ENCODE assay signal across 32 cellular contexts in genomic region chr10:88794731-88795130, GRCh38. TPM values are rescaled to one million over a fixed set of nuclear protein-coding genes. Genes with fewer than 3 reads are reported as not detected.
"Had no signal": no experiment of that assay in that cellular context is flagged by ENCODE, and none has a peak within 500 bp of the region (broad histone marks: within the 10 kb centered on the region; RNA-seq: fewer than 3 reads in every experiment).

No MANE protein-coding gene starts in this region.

- H3K4me1 Mint-ChIP-seq: endodermal cell, neural progenitor cell had no signal

- H3K36me3 ChIP-seq: brain microvascular endothelial cell, esophagus muscularis mucosa, gastrocnemius medialis, left lung, lower lobe of right lung, neural progenitor cell, sigmoid colon, spleen, tibial nerve had no signal

- H3K4me3 Mint-ChIP-seq: activated naive CD8-positive, alpha-beta T cell treated with anti-CD3 and anti-CD28 coated beads for 36 hours; dendritic cell treated with granulocyte-macrophage colony-stimulating factor and Interleukin-4, amounts not matched to agents 40 ng/mL and 50 ng/mL, for 4 days; endodermal cell; natural killer cell; neural progenitor cell had no signal

- ATAC-seq: gastrocnemius medialis, left lung, lower lobe of right lung, natural killer cell, psoas muscle had no signal

- H3K9me3 Mint-ChIP-seq: activated naive CD8-positive, alpha-beta T cell treated with anti-CD3 and anti-CD28 coated beads for 36 hours; activated T-cell treated with anti-CD3 and anti-CD28 coated beads, Interleukin-2, amount 50 U/mL, for 72 hours; dendritic cell treated with granulocyte-macrophage colony-stimulating factor and Interleukin-4, amounts not matched to agents 40 ng/mL and 50 ng/mL, for 4 days; endodermal cell; natural killer cell; neural progenitor cell; T-helper 1 cell treated with Interleukin-12 subunit alpha and Interleukin-12 subunit beta and Interleukin-4 antibody, amounts not matched to agents 30 μg/mL and 1 μg/mL, for 36 hours had no signal

- H3K27me3 ChIP-seq: brain microvascular endothelial cell, esophagus muscularis mucosa, gastrocnemius medialis, neural progenitor cell, sigmoid colon, spleen, tibial nerve had no signal

- H3K27ac Mint-ChIP-seq: dendritic cell treated with granulocyte-macrophage colony-stimulating factor and Interleukin-4, amounts not matched to agents 40 ng/mL and 50 ng/mL, for 4 days; endodermal cell; natural killer cell; neural progenitor cell; T-helper 1 cell treated with Interleukin-12 subunit alpha and Interleukin-12 subunit beta and Interleukin-4 antibody, amounts not matched to agents 30 μg/mL and 1 μg/mL, for 36 hours had no signal

- H3K9ac ChIP-seq: neural progenitor cell, parathyroid adenoma had no signal

- H2AFZ ChIP-seq: neural progenitor cell, parathyroid adenoma had no signal

- H3K4me1 ChIP-seq: esophagus muscularis mucosa, gastrocnemius medialis, lower lobe of right lung, neural progenitor cell, parathyroid adenoma, psoas muscle, sigmoid colon, tibial nerve had no signal

- H3K36me3 Mint-ChIP-seq: natural killer cell, neural progenitor cell had no signal

- H3K4me2 ChIP-seq: neural progenitor cell had no signal

- H3K79me2 ChIP-seq: parathyroid adenoma had no signal

- H3K9me3 ChIP-seq: esophagus muscularis mucosa, gastrocnemius medialis, left lung, lower lobe of right lung, psoas muscle, sigmoid colon, spleen, tibial nerve had no signal

- DNase-seq: activated CD4-positive, alpha-beta T cell treated with anti-CD3 and anti-CD28 coated beads for 4 hours; activated CD4-positive, alpha-beta T cell treated with anti-CD3 and anti-CD28 coated beads, Interleukin-2, amount 50 U/mL, for 4 hours; activated naive CD4-positive, alpha-beta T cell treated with Interleukin-2 at 50 U/mL for 16 hours; activated naive CD8-positive, alpha-beta T cell treated with anti-CD3 and anti-CD28 coated beads for 36 hours; activated T-cell treated with anti-CD3 and anti-CD28 coated beads for 4 hours; activated T-cell treated with anti-CD3 and anti-CD28 coated beads, Interleukin-2, amount 50 U/mL, for 72 hours; brain microvascular endothelial cell; central memory CD4-positive, alpha-beta T cell; endodermal cell; gastrocnemius medialis; glutamatergic neuron; left lung; lower lobe of right lung; mesenchymal stem cell; natural killer cell; occipital lobe; psoas muscle; sigmoid colon; spleen; stimulated activated CD4-positive, alpha-beta T cell treated with anti-CD3 and anti-CD28 coated beads, Interleukin-2, amount 100 ng/mL, for 48 hours; stimulated activated naive CD4-positive, alpha-beta T cell treated with Interleukin-2 at 50 U/mL for 16 hours; T-helper 9 cell had no signal

- H3K27ac ChIP-seq: brain microvascular endothelial cell, esophagus muscularis mucosa, gastrocnemius medialis, left lung, lower lobe of right lung, neural progenitor cell, parathyroid adenoma, psoas muscle, sigmoid colon, spleen, tibial nerve, VCaP had no signal

- H3K4me3 ChIP-seq: esophagus muscularis mucosa, gastrocnemius medialis, left lung, lower lobe of right lung, neural progenitor cell, psoas muscle, sigmoid colon, spleen, tibial nerve had no signal

RNA-seq across cellular contexts. Expression of gene LIPM, which starts 7.8 kb away (rescaled TPM):
- total RNA-seq: activated naive CD8-positive, alpha-beta T cell treated with anti-CD3 and anti-CD28 coated beads for 36 hours; activated T-cell treated with anti-CD3 and anti-CD28 coated beads, Interleukin-2, amount 50 U/mL, for 72 hours; astrocyte; endodermal cell; esophagus muscularis mucosa; gastrocnemius medialis; left lung; lower lobe of right lung; natural killer cell; occipital lobe; psoas muscle; sigmoid colon; spleen; temporal lobe; tibial nerve; ureter had no signal
- polyA plus RNA-seq: psoas muscle, sigmoid colon, spleen had no signal

RNA-seq across cellular contexts. Expression of gene LIPN, which starts 34.9 kb away (rescaled TPM):
- total RNA-seq: activated naive CD8-positive, alpha-beta T cell treated with anti-CD3 and anti-CD28 coated beads for 36 hours; activated T-cell treated with anti-CD3 and anti-CD28 coated beads, Interleukin-2, amount 50 U/mL, for 72 hours; astrocyte; endodermal cell; gastrocnemius medialis; occipital lobe; psoas muscle; tibial nerve; ureter had no signal
- polyA plus RNA-seq: psoas muscle, sigmoid colon had no signal

RNA-seq across cellular contexts. Expression of gene ANKRD22, which starts 56.9 kb away (rescaled TPM):
- total RNA-seq: activated naive CD8-positive, alpha-beta T cell treated with anti-CD3 and anti-CD28 coated beads for 36 hours; astrocyte; endodermal cell; esophagus muscularis mucosa; gastrocnemius medialis; natural killer cell; psoas muscle; sigmoid colon; temporal lobe; tibial nerve had no signal
